In the genomic region with DNA sequence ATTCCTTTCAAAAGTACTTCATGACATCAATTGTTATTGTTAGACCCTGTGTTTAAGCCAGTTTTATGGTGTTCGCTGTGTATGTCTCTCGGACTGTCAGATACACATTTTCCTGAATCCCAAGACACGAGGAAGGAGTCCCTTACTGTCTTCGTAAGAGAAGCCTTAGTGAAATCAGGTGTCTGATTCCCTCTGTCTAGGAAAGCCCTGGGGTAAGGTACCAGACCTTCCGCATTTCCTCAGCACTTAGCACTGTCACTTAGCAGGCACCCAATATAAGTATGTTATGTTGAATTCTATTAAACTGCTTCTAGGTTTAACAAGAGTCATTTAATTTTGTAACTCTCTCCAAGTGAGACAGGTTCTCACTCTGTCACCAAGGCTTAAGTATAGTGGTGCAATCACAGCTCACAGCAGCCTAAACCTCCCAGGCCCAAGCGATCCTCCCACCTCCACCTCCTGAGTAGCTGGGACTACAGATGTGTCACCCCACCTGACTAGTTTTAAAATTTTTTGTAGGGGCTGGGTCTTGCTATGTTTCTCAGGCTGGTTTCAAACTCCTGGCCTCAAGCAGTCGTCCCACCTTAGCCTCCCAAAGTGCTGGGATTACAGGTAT, we compare ENCODE assay signal across 20 cellular contexts.
DNase-seq lines count a peak whose midpoint lies in the region; ATAC-seq, FAIRE-seq and TF ChIP-seq lines count a peak whose summit lies in the region.
"Had no signal": no experiment of that assay in that cellular context is flagged by ENCODE, and none has a peak within 500 bp of the region (broad histone marks: within the 10 kb centered on the region; RNA-seq: fewer than 3 reads in every experiment).

No MANE protein-coding gene starts in this region.

- no peak for FAIRE-seq in K562 (lab: Jason Lieb, UNC)
- FAIRE-seq: D721Med, G401.6, GM12878 had no signal

- H3K36me3 ChIP-seq in PC-3 (ENCODE audit: low read depth, low read length) (no peaks in the 10 kb centered on the region), K562 (ENCODE audit: control insufficient read depth, insufficient read depth, low read length) (no peaks in the 10 kb centered on the region), WERI-Rb-1 (no peaks in the 10 kb centered on the region)

- peak; percentile 49 for DNase-seq in PC-3
- DNase-seq in K562 (ENCODE audit: extremely low read depth in 1 of 4, low spot score in 3 of 4): no peak
- DNase-seq in renal cortical epithelial cell (ENCODE audit: low read depth): peak; percentile 9
- no peak for DNase-seq in NCI-H2227 (lab: John Stamatoyannopoulos, UW; ENCODE audit: unreplicated experiment)
- DNase-seq in activated CD4-positive, alpha-beta T cell treated with anti-CD3 and anti-CD28 coated beads, Interleukin-2, amount 50 U/mL, for 4 hours: no peak
- no peak for DNase-seq in WERI-Rb-1
- DNase-seq in dorsolateral prefrontal cortex: no peak
- DNase-seq: CD4-positive, alpha-beta memory T cell; DND-41; NCI-H187; NCI-H345; NCI-H69; OCI-M1; SK-N-SH; T-cell had no signal

- no peak for TF ChIP-seq CTCF in PC-3 (conservative IDR thresholded peaks at IDR 0.05; ENCODE audit: low read depth, low read length)
- no peak for TF ChIP-seq CTCF in K562 (IDR thresholded peaks at IDR 0.05 in 2 of 3, conservative IDR thresholded peaks at IDR 0.05 in 1 of 3; ENCODE audit: insufficient read depth in 2 of 3, low read depth in 1 of 3, low read length in 3 of 3)
- no peak for TF ChIP-seq CTCF in WERI-Rb-1 (IDR thresholded peaks at IDR 0.05; ENCODE audit: low read depth, low read length)
- no peak for TF ChIP-seq CTCF in dorsolateral prefrontal cortex (IDR thresholded peaks at IDR 0.05 in 54 of 56, conservative IDR thresholded peaks at IDR 0.05 in 2 of 56; ENCODE audit: low read depth in 1 of 56, partially characterized antibody in 56 of 56)

- peaks cover 11% of the 10 kb centered on the region for H3F3A ChIP-seq in PC-3 (ENCODE audit: low read length, unreplicated experiment)

- intact Hi-C loops in PC-3 (cut with micrococcal nuclease) (loop anchor here (2.0 to 10.0 kb wide), 4 partner anchors 110 to 220 kb away; a partner anchor contains a TSS), K562 (cut with micrococcal nuclease) (no loop called here), dorsolateral prefrontal cortex (cut with DNase I) (no loop called here)

- peak overlapping the region; percentile 21; the same call in 1 of the 2 replicates for H3K4me3 ChIP-seq in PC-3 (ENCODE audit: low read length)
- no peak overlapping the region for H3K4me3 ChIP-seq in K562
- H3K4me3 ChIP-seq in WERI-Rb-1 (ENCODE audit: low read depth, low read length): no peak overlapping the region
- H3K4me3 ChIP-seq in dorsolateral prefrontal cortex: no peak overlapping the region
- H3K4me3 ChIP-seq: GM12878 had no signal

- ATAC-seq in PC-3 (peak; percentile 21), K562 (peak; percentile 41; the same call in 1 of the 3 replicates), esophagus mucosa (peak; percentile 90)
- ATAC-seq: GM12878, Right ventricle myocardium inferior, T-cell had no signal

- H3K9me1 ChIP-seq in K562 (ENCODE audit: control insufficient read depth, insufficient read depth, low read length): no peaks in the 10 kb centered on the region

- peak overlapping the region; percentile 32; the same call in 1 of the 2 replicates for H3K9ac ChIP-seq in PC-3 (ENCODE audit: low read length)
- no peak overlapping the region for H3K9ac ChIP-seq in K562 (ENCODE audit: insufficient read depth in 1 of 2, low read depth in 2 of 2, low read length in 2 of 2)
- H3K9ac ChIP-seq: SK-N-SH had no signal

- BruUV-seq in PC-3 (replicated peaks; lab: Mats Ljungman, UMichigan): no TSS peak
- no TSS peak for BruUV-seq in K562 (replicated peaks; lab: Mats Ljungman, UMichigan)

- H3K79me2 ChIP-seq in PC-3 (ENCODE audit: low read length): no peaks in the 10 kb centered on the region
- H3K79me2 ChIP-seq in K562 (ENCODE audit: control insufficient read depth, insufficient read depth, low read length): no peaks in the 10 kb centered on the region

- no peak for TF ChIP-seq POLR2A in K562 (conservative IDR thresholded peaks at IDR 0.05)

- no peak for TF ChIP-seq EP300 in K562 (IDR thresholded peaks at IDR 0.05; ENCODE audit: low read length)

- H3K27ac ChIP-seq in PC-3 (ENCODE audit: low read length): peak overlapping the region; percentile 86
- H3K27ac ChIP-seq in K562 (ENCODE audit: extremely low read depth, low read depth, low read length): no peak overlapping the region
- no peak overlapping the region for H3K27ac ChIP-seq in WERI-Rb-1
- H3K27ac ChIP-seq in dorsolateral prefrontal cortex: no peak overlapping the region

- no peak for TF ChIP-seq RAD21 in K562 (CRISPR knock-in tag; conservative IDR thresholded peaks at IDR 0.05 in 1 of 2, IDR thresholded peaks at IDR 0.05 in 1 of 2)

- in situ Hi-C loops in K562 (cut with MboI): no loop called here

- H3K9me2 ChIP-seq in PC-3 (replicated peaks; ENCODE audit: low read length): no peaks in the 10 kb centered on the region
- H3K9me2 ChIP-seq: SK-N-SH had no signal

- H2AFZ ChIP-seq in PC-3 (ENCODE audit: low read length) (no peak overlapping the region), K562 (ENCODE audit: low read depth, low read length) (0 out of 2 replicates have a peak overlapping the region, but pooled peaks have one; percentile 12)

- H3K27me3 ChIP-seq in PC-3 (ENCODE audit: low read length) (no peaks in the 10 kb centered on the region), K562 (ENCODE audit: control insufficient read depth in 2 of 2, insufficient read depth in 2 of 2, low read length in 2 of 2) (no peaks in the 10 kb centered on the region), WERI-Rb-1 (ENCODE audit: insufficient read depth, low read depth, severe bottlenecking) (no peaks in the 10 kb centered on the region), dorsolateral prefrontal cortex (no peaks in the 10 kb centered on the region)

- CTCF ChIA-PET in PC-3 (lab: Charles Lee): interaction anchor here (0.7 kb wide), 1 partner anchor 29 kb away, joined by 5 read pairs; no protein-coding TSS in a partner anchor
- CTCF ChIA-PET in K562 (lab: Yijun Ruan, JAX; ENCODE audit: low intra/inter-chr PET ratio): no interaction called here

- POLR2A ChIA-PET in PC-3 (lab: Charles Lee; ENCODE audit: unreplicated experiment) (no interaction called here), K562 (lab: Yijun Ruan, JAX) (interaction anchor here (0.7 kb wide), 1 partner anchor 11 kb away, joined by 3 read pairs; no protein-coding TSS in a partner anchor)

- H3K4me1 ChIP-seq in PC-3 (ENCODE audit: insufficient read depth, low read length) (peaks cover 35% of the 10 kb centered on the region), K562 (replicated peaks in 1 of 2; ENCODE audit: control insufficient read depth in 2 of 2, insufficient read depth in 2 of 2, low read length in 2 of 2) (no peaks in the 10 kb centered on the region; a peak in 1 of 5 replicates)

- H3K9me3 ChIP-seq in PC-3 (ENCODE audit: low read length): no peaks in the 10 kb centered on the region
- no peaks in the 10 kb centered on the region for H3K9me3 ChIP-seq in K562 (replicated peaks; ENCODE audit: control insufficient read depth, insufficient read depth, low read depth, low read length)
- no peaks in the 10 kb centered on the region for H3K9me3 ChIP-seq in WERI-Rb-1 (ENCODE audit: severe bottlenecking)
- H3K9me3 ChIP-seq: SK-N-SH had no signal

- WGBS in K562 (ENCODE audit: insufficient coverage, low coverage, missing lambda C conversion rate): 38% methylated on average over 7 of the region's 7 CpGs

- H3K4me2 ChIP-seq in PC-3 (ENCODE audit: low read length) (peak overlapping the region; percentile 67), K562 (ENCODE audit: insufficient read depth, low read length) (no peak overlapping the region)
- H3K4me2 ChIP-seq: SK-N-SH had no signal

- H4K20me1 ChIP-seq in PC-3 (ENCODE audit: low read length): no peaks in the 10 kb centered on the region
- no peaks in the 10 kb centered on the region for H4K20me1 ChIP-seq in K562 (replicated peaks; ENCODE audit: control insufficient read depth, insufficient read depth, low read length)

TF ChIP-seq in K562, 482 proteins besides CTCF, POLR2A, EP300 and RAD21:
- TF ChIP-seq ZNF41 (CRISPR knock-in tag; conservative IDR thresholded peaks at IDR 0.05): no peak
- no peak for TF ChIP-seq ZNF785 (CRISPR knock-in tag; IDR thresholded peaks at IDR 0.05)
- TF ChIP-seq PML (IDR thresholded peaks at IDR 0.05; ENCODE audit: low read length): no peak
- no peak for TF ChIP-seq ASH1L (IDR thresholded peaks at IDR 0.05; ENCODE audit: borderline replicate concordance, low read depth, partially characterized antibody)
- TF ChIP-seq SPI1 (IDR thresholded peaks at IDR 0.05; ENCODE audit: borderline replicate concordance, low read depth, low read length): no peak
- no peak for TF ChIP-seq ILF3 (IDR thresholded peaks at IDR 0.05; ENCODE audit: borderline replicate concordance)
- TF ChIP-seq SRSF3 (IDR thresholded peaks at IDR 0.05; ENCODE audit: insufficient read depth, low read length): no peak
- TF ChIP-seq ZNF224 (CRISPR knock-in tag; IDR thresholded peaks at IDR 0.05): no peak
- TF ChIP-seq ZKSCAN1 (IDR thresholded peaks at IDR 0.05; ENCODE audit: low read depth, low read length): no peak
- TF ChIP-seq TEAD4 (IDR thresholded peaks at IDR 0.05; ENCODE audit: low read length): no peak
- TF ChIP-seq TEAD4 (CRISPR knock-in tag; IDR thresholded peaks at IDR 0.05; ENCODE audit: borderline replicate concordance): no peak
- TF ChIP-seq NR2C2 (CRISPR knock-in tag; IDR thresholded peaks at IDR 0.05): no peak
- no peak for TF ChIP-seq NR2C2 (tag; IDR thresholded peaks at IDR 0.05)
- no peak for TF ChIP-seq ZC3H4 (CRISPR knock-in tag; IDR thresholded peaks at IDR 0.05; ENCODE audit: borderline replicate concordance)
- TF ChIP-seq NONO (IDR thresholded peaks at IDR 0.05; ENCODE audit: low read depth in 2 of 2, low read length in 1 of 2): no peak
- TF ChIP-seq RBM25 (IDR thresholded peaks at IDR 0.05; ENCODE audit: low read depth, low read length, severe bottlenecking): no peak
- no peak for TF ChIP-seq PHB2 (IDR thresholded peaks at IDR 0.05; ENCODE audit: low read depth)
TF ChIP-seq in K562: peak in this region for 0.

Comparison
In these comparisons a context has a peak if more than half of its experiments do, and no peak if none do; other contexts are left out.
1. ATAC-seq: peak in every context shown above with its lines; median percentile 90 in esophagus mucosa; 41 in K562; 21 in PC-3.
2. DNase-seq: peak in PC-3 (single experiment) and renal cortical epithelial cell (single experiment); none in K562 (0 of 4), NCI-H2227 (single experiment), activated CD4-positive, alpha-beta T cell treated with anti-CD3 and anti-CD28 coated beads, Interleukin-2, amount 50 U/mL, for 4 hours (0 of 2), WERI-Rb-1 (single experiment) and dorsolateral prefrontal cortex (0 of 10).